ENCODE assay signal across 21 cellular contexts in genomic region chr3:170225166-170225565, GRCh38. TPM values are rescaled to one million over a fixed set of nuclear protein-coding genes. Genes with fewer than 3 reads are reported as not detected.
DNase-seq lines count a peak whose midpoint lies in the region; ATAC-seq, FAIRE-seq and TF ChIP-seq lines count a peak whose summit lies in the region.
"Had no signal": no experiment of that assay in that cellular context is flagged by ENCODE, and none has a peak within 500 bp of the region (broad histone marks: within the 10 kb centered on the region; RNA-seq: fewer than 3 reads in every experiment).

No MANE protein-coding gene starts in this region.

- H3K9me3 Mint-ChIP-seq in CD4-positive, CD25-positive, alpha-beta regulatory T cell: no peaks in the 10 kb centered on the region
- H3K9me3 Mint-ChIP-seq: activated CD4-positive, alpha-beta memory T cell treated with anti-CD3 and anti-CD28 coated beads, Interleukin-2, amount 10 ng/mL, durations not matched to agents 7 days and 5 days; activated naive CD8-positive, alpha-beta T cell treated with anti-CD3 and anti-CD28 coated beads, Interleukin-2, amount 10 ng/mL, durations not matched to agents 7 days and 5 days had no signal

- H4K20me1 ChIP-seq in H1 (replicated peaks in 1 of 2; ENCODE audit: control insufficient read depth in 1 of 2, insufficient read depth in 2 of 2, low read length in 2 of 2): peaks cover 0 to 7% of the 10 kb centered on the region in 2 experiments

- H3K9ac ChIP-seq in H1 (replicated peaks in 1 of 4; ENCODE audit: extremely low read depth in 1 of 4, low read depth in 3 of 4, low read length in 3 of 4) (no peak overlapping the region), mesenchymal stem cell (ENCODE audit: low read length) (no peak overlapping the region)

- TF ChIP-seq RAD21 in H1 (IDR thresholded peaks at IDR 0.05 in 1 of 2, conservative IDR thresholded peaks at IDR 0.05 in 1 of 2; ENCODE audit: low read depth in 2 of 2, low read length in 2 of 2): no peak

- H3K18ac ChIP-seq in H1 (ENCODE audit: extremely low read depth, low read length) (no peak overlapping the region), mesenchymal stem cell (ENCODE audit: low read depth in 1 of 2, low read length in 2 of 2) (no peak overlapping the region)

- H3K23ac ChIP-seq in H1 (ENCODE audit: insufficient read length) (no peak overlapping the region), mesenchymal stem cell (ENCODE audit: low read length in 2 of 2) (no peak overlapping the region)

- H3K27me3 ChIP-seq in CD4-positive, CD25-positive, alpha-beta regulatory T cell (ENCODE audit: control insufficient read depth, insufficient read depth, low read length): no peaks in the 10 kb centered on the region
- no peaks in the 10 kb centered on the region for H3K27me3 ChIP-seq in H1 (replicated peaks in 1 of 4; ENCODE audit: control insufficient read depth in 3 of 4, extremely low read depth in 1 of 4, insufficient read depth in 3 of 4, low read length in 3 of 4)
- H3K27me3 ChIP-seq in mesenchymal stem cell (ENCODE audit: control insufficient read depth in 1 of 2, insufficient read depth in 1 of 2, low read length in 2 of 2): no peaks in the 10 kb centered on the region

- H2AFZ ChIP-seq in H1 (ENCODE audit: low read length): no peak overlapping the region
- no peak overlapping the region for H2AFZ ChIP-seq in mesenchymal stem cell (ENCODE audit: low read depth, low read length)

- H3K23me2 ChIP-seq in H1 (ENCODE audit: low read depth, low read length): peaks cover 4% of the 10 kb centered on the region

- no peak for ATAC-seq in CD4-positive, CD25-positive, alpha-beta regulatory T cell (ENCODE audit: low read depth in 2 of 2)
- ATAC-seq in sciatic nerve: no peak
- ATAC-seq: A549 had no signal

- H3K56ac ChIP-seq in H1 (replicated peaks; ENCODE audit: insufficient read length, low read depth, low read length): no peak overlapping the region

- no peaks in the 10 kb centered on the region for H3K36me3 Mint-ChIP-seq in CD4-positive, CD25-positive, alpha-beta regulatory T cell

- no peaks in the 10 kb centered on the region for H3K9me3 ChIP-seq in CD4-positive, CD25-positive, alpha-beta regulatory T cell (ENCODE audit: control insufficient read depth in 2 of 2, low read length in 2 of 2)
- H3K9me3 ChIP-seq in H1 (ENCODE audit: insufficient read depth in 2 of 2, low read depth in 1 of 2, low read length in 1 of 2) (no peaks in the 10 kb centered on the region), mesenchymal stem cell (ENCODE audit: control insufficient read depth, low read length) (no peaks in the 10 kb centered on the region)
- H3K9me3 ChIP-seq: A549 had no signal

- no peak for FAIRE-seq in H1 (lab: Jason Lieb, UNC)
- FAIRE-seq: A549, frontal cortex, islet of Langerhans had no signal

- no peak overlapping the region for H3K27ac Mint-ChIP-seq in CD4-positive, CD25-positive, alpha-beta regulatory T cell
- H3K27ac Mint-ChIP-seq: activated CD4-positive, alpha-beta memory T cell treated with anti-CD3 and anti-CD28 coated beads, Interleukin-2, amount 10 ng/mL, durations not matched to agents 7 days and 5 days; activated naive CD8-positive, alpha-beta T cell treated with anti-CD3 and anti-CD28 coated beads, Interleukin-2, amount 10 ng/mL, durations not matched to agents 7 days and 5 days had no signal

- intact Hi-C loops in sciatic nerve (cut with DNase I): no loop called here

- H3K79me2 ChIP-seq in H1 (ENCODE audit: control insufficient read depth in 1 of 2, insufficient read depth in 2 of 2, low read length in 2 of 2): peaks cover 6 to 73% of the 10 kb centered on the region in 2 experiments

- H3K4ac ChIP-seq in H1 (replicated peaks; ENCODE audit: insufficient read length, low read depth, low read length) (no peak overlapping the region), mesenchymal stem cell (ENCODE audit: low read depth in 1 of 2, low read length in 2 of 2) (no peak overlapping the region)

- peaks cover 27 to 60% (median 48%) of the 10 kb centered on the region in 4 donors for H3K4me1 Mint-ChIP-seq in CD4-positive, CD25-positive, alpha-beta regulatory T cell

- H4K91ac ChIP-seq in H1 (replicated peaks; ENCODE audit: insufficient read length, low read length) (no peak overlapping the region), mesenchymal stem cell (ENCODE audit: low read length) (no peak overlapping the region)

- no peak overlapping the region for H2BK20ac ChIP-seq in H1 (ENCODE audit: low read length)

- peak overlapping the region in 3 of 4 donors; percentile 11 to 71 (median 45) for H3K4me3 Mint-ChIP-seq in CD4-positive, CD25-positive, alpha-beta regulatory T cell
- H3K4me3 Mint-ChIP-seq: activated CD4-positive, alpha-beta memory T cell treated with anti-CD3 and anti-CD28 coated beads, Interleukin-2, amount 10 ng/mL, durations not matched to agents 7 days and 5 days; activated naive CD8-positive, alpha-beta T cell treated with anti-CD3 and anti-CD28 coated beads, Interleukin-2, amount 10 ng/mL, durations not matched to agents 7 days and 5 days had no signal

- no peak overlapping the region for H3K27ac ChIP-seq in CD4-positive, CD25-positive, alpha-beta regulatory T cell (ENCODE audit: insufficient read depth, low read length, poor library complexity, severe bottlenecking)
- H3K27ac ChIP-seq in H1 (ENCODE audit: low read depth, low read length) (no peak overlapping the region), mesenchymal stem cell (ENCODE audit: low read length, poor library complexity, severe bottlenecking) (peak overlapping the region; percentile 80)
- H3K27ac ChIP-seq: A549 had no signal

- CTCF ChIA-PET in H1 (lab: Charles Lee; ENCODE audit: partially characterized antibody): interaction anchor here (1.0 kb wide), 1 partner anchor 8 kb away, joined by 3 read pairs; no protein-coding TSS in a partner anchor

- TF ChIP-seq CTCF in H1 (IDR thresholded peaks at IDR 0.05; ENCODE audit: control extremely low read depth in 1 of 3, insufficient read depth in 1 of 3, low read depth in 1 of 3, low read length in 3 of 3): no peak

- H3K27me3 Mint-ChIP-seq in CD4-positive, CD25-positive, alpha-beta regulatory T cell: no peaks in the 10 kb centered on the region
- H3K27me3 Mint-ChIP-seq: activated CD4-positive, alpha-beta memory T cell treated with anti-CD3 and anti-CD28 coated beads, Interleukin-2, amount 10 ng/mL, durations not matched to agents 7 days and 5 days; activated naive CD8-positive, alpha-beta T cell treated with anti-CD3 and anti-CD28 coated beads, Interleukin-2, amount 10 ng/mL, durations not matched to agents 7 days and 5 days had no signal

- H2BK12ac ChIP-seq in H1 (ENCODE audit: low read depth, low read length) (no peak overlapping the region), mesenchymal stem cell (ENCODE audit: low read length in 2 of 2) (no peak overlapping the region)

- peak overlapping the region; percentile 51 to 92; a peak in 2 of 4 replicates for H3K4me2 ChIP-seq in H1 (ENCODE audit: insufficient read depth in 1 of 2, low read depth in 2 of 2, low read length in 2 of 2)
- H3K4me2 ChIP-seq in mesenchymal stem cell (ENCODE audit: low read length, poor library complexity, severe bottlenecking): no peak overlapping the region

- H2BK5ac ChIP-seq in H1 (ENCODE audit: low read depth, low read length) (no peak overlapping the region), mesenchymal stem cell (ENCODE audit: low read depth, low read length, poor library complexity, severe bottlenecking) (no peak overlapping the region)

- DNase-seq in CD4-positive, CD25-positive, alpha-beta regulatory T cell: no peak
- DNase-seq in NCI-H69 (lab: John Stamatoyannopoulos, UW) (peak; percentile 54), H1 (ENCODE audit: low read depth in 1 of 2, low spot score in 2 of 2) (no peak), mesenchymal stem cell (no peak), mucosa of gallbladder (ENCODE audit: low spot score) (no peak), sciatic nerve (ENCODE audit: low spot score) (no peak)
- DNase-seq in stimulated activated CD4-positive, alpha-beta T cell treated with anti-CD3 and anti-CD28 coated beads, Interleukin-4, amount 100 ng/mL, for 1 hour: no peak
- no peak for DNase-seq in activated CD4-positive, CD25-positive, alpha-beta regulatory T cell (lab: John Stamatoyannopoulos, UW)
- DNase-seq: activated CD4-positive, alpha-beta memory T cell treated with anti-CD3 and anti-CD28 coated beads, Interleukin-2, amount 10 ng/mL, durations not matched to agents 7 days and 5 days; activated naive CD8-positive, alpha-beta T cell treated with anti-CD3 and anti-CD28 coated beads, Interleukin-2, amount 10 ng/mL, durations not matched to agents 7 days and 5 days; DMS79 treated with DMSO at 0.1 percent for 48 hours; erythroblast; NCI-H1092 treated with DMSO at 0.1 percent for 48 hours; NCI-H1930; NCI-H526 treated with DMSO at 0.1 percent for 48 hours; posterior cingulate gyrus; SHP77; T1000 had no signal

- H3K14ac ChIP-seq in H1 (ENCODE audit: insufficient read length): no peak overlapping the region
- H3K14ac ChIP-seq in mesenchymal stem cell (ENCODE audit: low read length in 2 of 2): no peak overlapping the region

- no peak overlapping the region for H4K5ac ChIP-seq in H1 (ENCODE audit: insufficient read length, low read depth, low read length)

- peaks cover 5% of the 10 kb centered on the region; the same call in 1 of the 2 replicates for H3K79me1 ChIP-seq in H1 (ENCODE audit: low read depth, low read length)
- peaks cover 1% of the 10 kb centered on the region for H3K79me1 ChIP-seq in mesenchymal stem cell (replicated peaks; ENCODE audit: low read length, poor library complexity, severe bottlenecking)

- H2BK15ac ChIP-seq in H1 (ENCODE audit: low read length) (no peak overlapping the region), mesenchymal stem cell (ENCODE audit: low read depth, poor library complexity, severe bottlenecking) (no peak overlapping the region)

- no peak overlapping the region for H3K4me3 ChIP-seq in CD4-positive, CD25-positive, alpha-beta regulatory T cell (ENCODE audit: low read depth, low read length)
- H3K4me3 ChIP-seq in H1 (ENCODE audit: extremely low read depth in 1 of 4, insufficient read depth in 2 of 4, low read depth in 3 of 4, low read length in 4 of 4) (no peak overlapping the region; a peak in 1 of 8 replicates), mesenchymal stem cell (ENCODE audit: insufficient read depth in 1 of 2, low read depth in 1 of 2, low read length in 2 of 2) (no peak overlapping the region)
- H3K4me3 ChIP-seq: A549 had no signal

- H4K8ac ChIP-seq in H1 (ENCODE audit: extremely low read depth, insufficient read depth, low read length): no peak overlapping the region
- no peak overlapping the region for H4K8ac ChIP-seq in mesenchymal stem cell (ENCODE audit: low read length)

- H3K36me3 ChIP-seq in CD4-positive, CD25-positive, alpha-beta regulatory T cell (ENCODE audit: control insufficient read depth, insufficient read depth, low read length): no peaks in the 10 kb centered on the region
- H3K36me3 ChIP-seq in H1 (ENCODE audit: control insufficient read depth in 2 of 4, insufficient read depth in 4 of 4, low read length in 3 of 4): no peaks in the 10 kb centered on the region
- H3K36me3 ChIP-seq in mesenchymal stem cell (ENCODE audit: control insufficient read depth in 1 of 2, insufficient read depth in 2 of 2, low read depth in 1 of 2, low read length in 2 of 2): peaks cover 0 to 3% of the 10 kb centered on the region in 2 experiments

- POLR2A ChIA-PET in H1 (lab: Charles Lee; ENCODE audit: partially characterized antibody): interaction anchor here (0.9 to 1.8 kb wide), 3 partner anchors 8 to 44 kb away, joined by 3 to 4 read pairs (median 3); partner anchors contain the start of gene PHC3

- peaks cover 22% of the 10 kb centered on the region for H3K4me1 ChIP-seq in CD4-positive, CD25-positive, alpha-beta regulatory T cell (ENCODE audit: control insufficient read depth, insufficient read depth, low read length, poor library complexity, severe bottlenecking)
- H3K4me1 ChIP-seq in H1 (replicated peaks in 1 of 4; ENCODE audit: control insufficient read depth in 3 of 4, insufficient read depth in 4 of 4, low read length in 3 of 4): peaks cover 0 to 4% (median 1%) of the 10 kb centered on the region in 4 experiments; a peak in 4 of 7 replicates
- peaks cover 11% of the 10 kb centered on the region for H3K4me1 ChIP-seq in mesenchymal stem cell (ENCODE audit: control insufficient read depth, insufficient read depth, low read depth, low read length)

- no peak for TF ChIP-seq POLR2A in H1 (IDR thresholded peaks at IDR 0.05; ENCODE audit: control extremely low read depth in 1 of 2, low read depth in 2 of 2, low read length in 2 of 2)

- WGBS in H1 (ENCODE audit: extremely low coverage in 1 of 2, insufficient coverage in 1 of 2, insufficient read length in 1 of 2, insufficient replicate concordance in 2 of 2, low coverage in 1 of 2, low lambda C conversion rate in 2 of 2, missing lambda C conversion rate in 1 of 2), 2 experiments: 89% methylated on average over 1 of the region's 1 CpG; no CpG with 5 or more reads in 1 of the 2 experiments
- no CpG with 5 or more reads among the region's 1 CpG for WGBS in mesenchymal stem cell

- no peak overlapping the region for H2AK5ac ChIP-seq in H1 (ENCODE audit: low read depth, low read length)
- no peak overlapping the region for H2AK5ac ChIP-seq in mesenchymal stem cell (ENCODE audit: low read length, severe bottlenecking)

- H2BK120ac ChIP-seq in H1 (replicated peaks; ENCODE audit: low read depth, low read length) (no peak overlapping the region), mesenchymal stem cell (ENCODE audit: low read depth, low read length) (no peak overlapping the region)

- no peak for TF ChIP-seq EP300 in H1 (IDR thresholded peaks at IDR 0.05; ENCODE audit: borderline replicate concordance in 1 of 2, low read depth in 2 of 2, low read length in 2 of 2)

RNA-seq across cellular contexts. Expression of gene PRKCI, which starts 2.9 kb away (rescaled TPM):
- total RNA-seq in CD4-positive, CD25-positive, alpha-beta regulatory T cell: 20.8 TPM
- 10 to 100 TPM; 14.1 to 18.6 (median 18.2) TPM for polyA plus RNA-seq in CD4-positive, CD25-positive, alpha-beta regulatory T cell
- 84.4 and 100.0 TPM in 2 replicates for total RNA-seq in H1 (2021; fragmentation: NEBNext Ultra II Directional; extraction: Animal tissue kit (Norgen Biotek cat#: 25700))
- 19.1 and 24.3 TPM in 2 replicates for polyA plus RNA-seq in H1 (2011; rRNA removed)
- polyA plus RNA-seq in H1 (2011; cell fraction: cytosol; rRNA removed): 35.9 TPM
- 10.2 TPM for polyA plus RNA-seq in H1 (2011; cell fraction: nucleus; rRNA removed)
- 26.2 to 54.9 TPM (median 35.9 TPM) in 4 replicates for polyA plus RNA-seq in H1 (2012, experiment 1 of 2)
- 6.4 TPM for polyA plus RNA-seq in H1 (2012, experiment 2 of 2)
- 58.2 TPM for polyA plus RNA-seq in H1 (2013, experiment 1 of 2)
- polyA plus RNA-seq in H1 (2013, experiment 2 of 2): 56.0 TPM
- 61.0 and 72.2 TPM in 2 replicates for polyA minus RNA-seq in H1 (2011; rRNA and poly(A)+ RNA removed)
- 45.8 TPM for polyA minus RNA-seq in H1 (2011; cell fraction: cytosol; rRNA and poly(A)+ RNA removed)
- polyA minus RNA-seq in H1 (2011; cell fraction: nucleus; rRNA and poly(A)+ RNA removed): 57.8 TPM
- polyA plus RNA-seq in mesenchymal stem cell (2013, experiment 1 of 2): 24.8 TPM
- polyA plus RNA-seq in mesenchymal stem cell (2013, experiment 2 of 2): 26.3 TPM
- 25.2 TPM for total RNA-seq in mucosa of gallbladder
- total RNA-seq in sciatic nerve: 56.7 TPM

RNA-seq across cellular contexts. Expression of gene PHC3, which starts 43.6 kb away (rescaled TPM):
- total RNA-seq in CD4-positive, CD25-positive, alpha-beta regulatory T cell: 177 TPM
- polyA plus RNA-seq in CD4-positive, CD25-positive, alpha-beta regulatory T cell: 10 to 100 TPM; 38.5 to 50.1 (median 42.7) TPM
- total RNA-seq in H1 (2021; fragmentation: NEBNext Ultra II Directional; extraction: Animal tissue kit (Norgen Biotek cat#: 25700)): 18.5 and 26.4 TPM in 2 replicates
- polyA plus RNA-seq in H1 (2011; rRNA removed): 19.0 and 29.2 TPM in 2 replicates
- 14.5 TPM for polyA plus RNA-seq in H1 (2011; cell fraction: cytosol; rRNA removed)
- 47.9 TPM for polyA plus RNA-seq in H1 (2011; cell fraction: nucleus; rRNA removed)
- 9.5 to 17.6 TPM (median 14.6 TPM) in 4 replicates for polyA plus RNA-seq in H1 (2012, experiment 1 of 2)
- polyA plus RNA-seq in H1 (2012, experiment 2 of 2): 0.81 TPM
- 20.5 TPM for polyA plus RNA-seq in H1 (2013, experiment 1 of 2)
- 20.5 TPM for polyA plus RNA-seq in H1 (2013, experiment 2 of 2)
- polyA minus RNA-seq in H1 (2011; rRNA and poly(A)+ RNA removed): 163 and 173 TPM in 2 replicates
- 25.7 TPM for polyA minus RNA-seq in H1 (2011; cell fraction: cytosol; rRNA and poly(A)+ RNA removed)
- polyA minus RNA-seq in H1 (2011; cell fraction: nucleus; rRNA and poly(A)+ RNA removed): 126 TPM
- polyA plus RNA-seq in mesenchymal stem cell (2013, experiment 1 of 2): 49.8 TPM
- 44.4 TPM for polyA plus RNA-seq in mesenchymal stem cell (2013, experiment 2 of 2)
- total RNA-seq in mucosa of gallbladder (76.5 TPM), sciatic nerve (142 TPM)
